Comparison of ENCODE assay signal across 1 cellular context in the genomic region with DNA sequence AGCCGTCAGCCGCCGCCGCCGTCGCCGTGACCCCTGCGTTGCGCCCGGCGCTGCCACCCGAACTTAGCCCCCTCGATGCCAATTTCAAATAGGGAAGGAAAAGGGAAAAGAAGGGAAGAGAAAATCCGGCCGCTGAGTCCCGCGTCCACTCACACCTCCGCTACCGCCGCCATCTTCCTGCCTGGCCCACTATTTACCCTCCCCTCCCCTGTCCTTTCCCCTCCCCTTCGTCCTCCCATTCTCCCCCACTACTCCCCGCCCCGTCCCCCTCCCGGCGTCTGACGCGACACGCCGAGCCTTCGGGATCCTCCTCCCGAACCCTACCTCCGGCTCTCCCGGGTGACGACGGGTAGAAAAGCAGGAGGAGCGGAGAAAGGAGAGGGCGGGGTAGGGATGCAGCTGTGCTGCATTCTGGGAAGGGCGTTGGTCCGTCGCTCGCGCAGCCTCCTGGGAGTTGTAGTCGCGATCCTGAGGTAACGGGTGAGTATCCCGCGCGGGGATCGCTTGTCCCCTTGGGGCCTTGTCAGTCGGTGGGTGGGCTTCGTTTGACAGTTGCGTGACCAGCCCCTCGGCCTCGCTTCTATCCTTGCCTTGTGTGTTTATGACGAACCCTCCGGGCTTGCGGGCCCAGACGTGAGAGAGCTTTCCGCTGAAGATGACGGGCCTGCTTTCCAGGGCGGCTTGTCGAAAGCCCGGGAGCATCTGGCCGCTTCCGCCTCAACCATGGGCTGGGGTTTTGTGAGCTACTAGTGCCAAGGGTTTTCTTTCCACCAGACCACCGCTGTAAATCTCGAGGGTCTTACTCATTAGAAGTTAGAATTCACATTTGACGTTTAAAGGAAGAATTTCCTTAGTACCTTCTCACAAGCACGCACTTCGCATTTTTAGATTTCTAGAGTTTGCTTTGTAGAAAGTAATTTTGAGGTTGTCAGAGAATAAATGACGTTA.
TF ChIP-seq lines count a peak whose summit lies in the region.

CERT1 (minus strand) TSS at position 195 of the 948 bp plus-strand sequence. CDS start 422 bp downstream, outside the sequence.
POLK (plus strand) TSS at position 457 of the 948 bp plus-strand sequence.

TF ChIP-seq in K562, 482 proteins besides CTCF, POLR2A, EP300 and RAD21 (continues in another document):
- peak; percentile 65 for TF ChIP-seq ZNF511 (CRISPR knock-in tag; IDR thresholded peaks at IDR 0.05)
- TF ChIP-seq PHF21A (IDR thresholded peaks at IDR 0.05; ENCODE audit: borderline replicate concordance, low read depth) = no peak
- no peak for TF ChIP-seq ZC3H11A (IDR thresholded peaks at IDR 0.05; ENCODE audit: low read depth, low read length)
- TF ChIP-seq, protein P1, sequence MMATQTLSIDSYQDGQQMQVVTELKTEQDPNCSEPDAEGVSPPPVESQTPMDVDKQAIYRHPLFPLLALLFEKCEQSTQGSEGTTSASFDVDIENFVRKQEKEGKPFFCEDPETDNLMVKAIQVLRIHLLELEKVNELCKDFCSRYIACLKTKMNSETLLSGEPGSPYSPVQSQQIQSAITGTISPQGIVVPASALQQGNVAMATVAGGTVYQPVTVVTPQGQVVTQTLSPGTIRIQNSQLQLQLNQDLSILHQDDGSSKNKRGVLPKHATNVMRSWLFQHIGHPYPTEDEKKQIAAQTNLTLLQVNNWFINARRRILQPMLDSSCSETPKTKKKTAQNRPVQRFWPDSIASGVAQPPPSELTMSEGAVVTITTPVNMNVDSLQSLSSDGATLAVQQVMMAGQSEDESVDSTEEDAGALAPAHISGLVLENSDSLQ (IDR thresholded peaks at IDR 0.05) = peak; percentile 74
- no peak for TF ChIP-seq TFAM (CRISPR knock-in tag; conservative IDR thresholded peaks at IDR 0.05)
- no peak for TF ChIP-seq HSF4 (CRISPR knock-in tag; IDR thresholded peaks at IDR 0.05; ENCODE audit: borderline replicate concordance)
- peak; percentile 75 for TF ChIP-seq POLR2H (tag; IDR thresholded peaks at IDR 0.05; ENCODE audit: low read depth)
- no peak for TF ChIP-seq RFX7 (CRISPR knock-in tag; IDR thresholded peaks at IDR 0.05)
- no peak for TF ChIP-seq KLF10 (CRISPR knock-in tag; IDR thresholded peaks at IDR 0.05)
- TF ChIP-seq IFI16 (CRISPR knock-in tag; IDR thresholded peaks at IDR 0.05) = no peak
- TF ChIP-seq BRD9 (IDR thresholded peaks at IDR 0.05; ENCODE audit: low read depth, partially characterized antibody) = no peak
- TF ChIP-seq SMARCA5 (IDR thresholded peaks at IDR 0.05) = no peak
- no peak for TF ChIP-seq ZNF274 (IDR thresholded peaks at IDR 0.05; ENCODE audit: borderline replicate concordance, low read depth, low read length)
- no peak for TF ChIP-seq ZNF354B (CRISPR knock-in tag; IDR thresholded peaks at IDR 0.05)
- TF ChIP-seq MTA3 (IDR thresholded peaks at IDR 0.05; ENCODE audit: borderline replicate concordance) = no peak; the same call in 1 of the 2 replicates
- TF ChIP-seq FOXJ2 (tag; IDR thresholded peaks at IDR 0.05) = peak; percentile 81; the same call in 1 of the 2 replicates
- TF ChIP-seq CCAR2 (IDR thresholded peaks at IDR 0.05; ENCODE audit: low read depth, low read length) = no peak
- peak; percentile 76 for TF ChIP-seq NFRKB (IDR thresholded peaks at IDR 0.05; ENCODE audit: low read depth)
- TF ChIP-seq KDM5B (IDR thresholded peaks at IDR 0.05; ENCODE audit: insufficient replicate concordance, low read depth, low read length) = peak; percentile 82
- TF ChIP-seq GTF2E2 (tag; IDR thresholded peaks at IDR 0.05) = no peak
- TF ChIP-seq TAF9B (IDR thresholded peaks at IDR 0.05; ENCODE audit: partially characterized antibody) = peak; percentile 85
- TF ChIP-seq ZNF586 (CRISPR knock-in tag; conservative IDR thresholded peaks at IDR 0.05) = no peak
- no peak for TF ChIP-seq DPF2 (IDR thresholded peaks at IDR 0.05)
- TF ChIP-seq, protein P2, sequence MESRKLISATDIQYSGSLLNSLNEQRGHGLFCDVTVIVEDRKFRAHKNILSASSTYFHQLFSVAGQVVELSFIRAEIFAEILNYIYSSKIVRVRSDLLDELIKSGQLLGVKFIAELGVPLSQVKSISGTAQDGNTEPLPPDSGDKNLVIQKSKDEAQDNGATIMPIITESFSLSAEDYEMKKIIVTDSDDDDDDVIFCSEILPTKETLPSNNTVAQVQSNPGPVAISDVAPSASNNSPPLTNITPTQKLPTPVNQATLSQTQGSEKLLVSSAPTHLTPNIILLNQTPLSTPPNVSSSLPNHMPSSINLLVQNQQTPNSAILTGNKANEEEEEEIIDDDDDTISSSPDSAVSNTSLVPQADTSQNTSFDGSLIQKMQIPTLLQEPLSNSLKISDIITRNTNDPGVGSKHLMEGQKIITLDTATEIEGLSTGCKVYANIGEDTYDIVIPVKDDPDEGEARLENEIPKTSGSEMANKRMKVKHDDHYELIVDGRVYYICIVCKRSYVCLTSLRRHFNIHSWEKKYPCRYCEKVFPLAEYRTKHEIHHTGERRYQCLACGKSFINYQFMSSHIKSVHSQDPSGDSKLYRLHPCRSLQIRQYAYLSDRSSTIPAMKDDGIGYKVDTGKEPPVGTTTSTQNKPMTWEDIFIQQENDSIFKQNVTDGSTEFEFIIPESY (CRISPR knock-in tag; IDR thresholded peaks at IDR 0.05) = no peak
- peak; percentile 97 for TF ChIP-seq ZFX (CRISPR knock-in tag; IDR thresholded peaks at IDR 0.05)
- no peak for TF ChIP-seq IRF1 (CRISPR knock-in tag; IDR thresholded peaks at IDR 0.05; ENCODE audit: borderline replicate concordance)
- peak; percentile 99 for TF ChIP-seq KLF1 (tag; IDR thresholded peaks at IDR 0.05)
- no peak for TF ChIP-seq ZNF584 (CRISPR knock-in tag; IDR thresholded peaks at IDR 0.05; ENCODE audit: low read depth)
- TF ChIP-seq, protein P3, sequence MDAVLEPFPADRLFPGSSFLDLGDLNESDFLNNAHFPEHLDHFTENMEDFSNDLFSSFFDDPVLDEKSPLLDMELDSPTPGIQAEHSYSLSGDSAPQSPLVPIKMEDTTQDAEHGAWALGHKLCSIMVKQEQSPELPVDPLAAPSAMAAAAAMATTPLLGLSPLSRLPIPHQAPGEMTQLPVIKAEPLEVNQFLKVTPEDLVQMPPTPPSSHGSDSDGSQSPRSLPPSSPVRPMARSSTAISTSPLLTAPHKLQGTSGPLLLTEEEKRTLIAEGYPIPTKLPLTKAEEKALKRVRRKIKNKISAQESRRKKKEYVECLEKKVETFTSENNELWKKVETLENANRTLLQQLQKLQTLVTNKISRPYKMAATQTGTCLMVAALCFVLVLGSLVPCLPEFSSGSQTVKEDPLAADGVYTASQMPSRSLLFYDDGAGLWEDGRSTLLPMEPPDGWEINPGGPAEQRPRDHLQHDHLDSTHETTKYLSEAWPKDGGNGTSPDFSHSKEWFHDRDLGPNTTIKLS (IDR thresholded peaks at IDR 0.05; ENCODE audit: borderline replicate concordance, low read depth) = peak; percentile 81; the same call in 1 of the 2 replicates
- TF ChIP-seq RAD51 (IDR thresholded peaks at IDR 0.05; ENCODE audit: borderline replicate concordance, low read depth) = no peak
- TF ChIP-seq ZNF785 (CRISPR knock-in tag; IDR thresholded peaks at IDR 0.05) = no peak
- TF ChIP-seq CHD1 (IDR thresholded peaks at IDR 0.05; ENCODE audit: low read length) = no peak
- peak in 1 of 2 experiments; percentile 66; a peak in 2 of 4 replicates for TF ChIP-seq SRF (CRISPR knock-in tag; IDR thresholded peaks at IDR 0.05)
- no peak for TF ChIP-seq U2AF2 (optimal IDR thresholded peaks at IDR 0.05; ENCODE audit: low read depth, low read length)
- no peak; the same call in 1 of the 2 replicates for TF ChIP-seq TOE1 (IDR thresholded peaks at IDR 0.05; ENCODE audit: borderline replicate concordance)
- TF ChIP-seq TOE1 (CRISPR knock-in tag; IDR thresholded peaks at IDR 0.05; ENCODE audit: borderline replicate concordance, low read depth) = no peak
- TF ChIP-seq, protein P4, sequence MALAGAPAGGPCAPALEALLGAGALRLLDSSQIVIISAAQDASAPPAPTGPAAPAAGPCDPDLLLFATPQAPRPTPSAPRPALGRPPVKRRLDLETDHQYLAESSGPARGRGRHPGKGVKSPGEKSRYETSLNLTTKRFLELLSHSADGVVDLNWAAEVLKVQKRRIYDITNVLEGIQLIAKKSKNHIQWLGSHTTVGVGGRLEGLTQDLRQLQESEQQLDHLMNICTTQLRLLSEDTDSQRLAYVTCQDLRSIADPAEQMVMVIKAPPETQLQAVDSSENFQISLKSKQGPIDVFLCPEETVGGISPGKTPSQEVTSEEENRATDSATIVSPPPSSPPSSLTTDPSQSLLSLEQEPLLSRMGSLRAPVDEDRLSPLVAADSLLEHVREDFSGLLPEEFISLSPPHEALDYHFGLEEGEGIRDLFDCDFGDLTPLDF (CRISPR knock-in tag; IDR thresholded peaks at IDR 0.05) = no peak
- TF ChIP-seq, protein P5, sequence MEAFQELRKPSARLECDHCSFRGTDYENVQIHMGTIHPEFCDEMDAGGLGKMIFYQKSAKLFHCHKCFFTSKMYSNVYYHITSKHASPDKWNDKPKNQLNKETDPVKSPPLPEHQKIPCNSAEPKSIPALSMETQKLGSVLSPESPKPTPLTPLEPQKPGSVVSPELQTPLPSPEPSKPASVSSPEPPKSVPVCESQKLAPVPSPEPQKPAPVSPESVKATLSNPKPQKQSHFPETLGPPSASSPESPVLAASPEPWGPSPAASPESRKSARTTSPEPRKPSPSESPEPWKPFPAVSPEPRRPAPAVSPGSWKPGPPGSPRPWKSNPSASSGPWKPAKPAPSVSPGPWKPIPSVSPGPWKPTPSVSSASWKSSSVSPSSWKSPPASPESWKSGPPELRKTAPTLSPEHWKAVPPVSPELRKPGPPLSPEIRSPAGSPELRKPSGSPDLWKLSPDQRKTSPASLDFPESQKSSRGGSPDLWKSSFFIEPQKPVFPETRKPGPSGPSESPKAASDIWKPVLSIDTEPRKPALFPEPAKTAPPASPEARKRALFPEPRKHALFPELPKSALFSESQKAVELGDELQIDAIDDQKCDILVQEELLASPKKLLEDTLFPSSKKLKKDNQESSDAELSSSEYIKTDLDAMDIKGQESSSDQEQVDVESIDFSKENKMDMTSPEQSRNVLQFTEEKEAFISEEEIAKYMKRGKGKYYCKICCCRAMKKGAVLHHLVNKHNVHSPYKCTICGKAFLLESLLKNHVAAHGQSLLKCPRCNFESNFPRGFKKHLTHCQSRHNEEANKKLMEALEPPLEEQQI (IDR thresholded peaks at IDR 0.05) = no peak
- TF ChIP-seq ZNF444 (CRISPR knock-in tag; IDR thresholded peaks at IDR 0.05) = no peak
- TF ChIP-seq NCOR1 (IDR thresholded peaks at IDR 0.05) = no peak
- no peak for TF ChIP-seq PATZ1 (CRISPR knock-in tag; IDR thresholded peaks at IDR 0.05; ENCODE audit: borderline replicate concordance)
- TF ChIP-seq ZNF124 (CRISPR knock-in tag; IDR thresholded peaks at IDR 0.05) = no peak
- no peak for TF ChIP-seq HDGF (IDR thresholded peaks at IDR 0.05)
- no peak for TF ChIP-seq ZNF609 (CRISPR knock-in tag; IDR thresholded peaks at IDR 0.05; ENCODE audit: borderline replicate concordance)
- TF ChIP-seq HEY1 (CRISPR knock-in tag; IDR thresholded peaks at IDR 0.05; ENCODE audit: borderline replicate concordance) = no peak
- no peak for TF ChIP-seq ZBTB8A (IDR thresholded peaks at IDR 0.05; ENCODE audit: partially characterized antibody)
- TF ChIP-seq FOS (IDR thresholded peaks at IDR 0.05; ENCODE audit: extremely low read depth, insufficient read length) = no peak
- TF ChIP-seq HMG20B (CRISPR knock-in tag; IDR thresholded peaks at IDR 0.05) = no peak
